Comparison of ENCODE assay signal across 8 cellular contexts in the genomic region with DNA sequence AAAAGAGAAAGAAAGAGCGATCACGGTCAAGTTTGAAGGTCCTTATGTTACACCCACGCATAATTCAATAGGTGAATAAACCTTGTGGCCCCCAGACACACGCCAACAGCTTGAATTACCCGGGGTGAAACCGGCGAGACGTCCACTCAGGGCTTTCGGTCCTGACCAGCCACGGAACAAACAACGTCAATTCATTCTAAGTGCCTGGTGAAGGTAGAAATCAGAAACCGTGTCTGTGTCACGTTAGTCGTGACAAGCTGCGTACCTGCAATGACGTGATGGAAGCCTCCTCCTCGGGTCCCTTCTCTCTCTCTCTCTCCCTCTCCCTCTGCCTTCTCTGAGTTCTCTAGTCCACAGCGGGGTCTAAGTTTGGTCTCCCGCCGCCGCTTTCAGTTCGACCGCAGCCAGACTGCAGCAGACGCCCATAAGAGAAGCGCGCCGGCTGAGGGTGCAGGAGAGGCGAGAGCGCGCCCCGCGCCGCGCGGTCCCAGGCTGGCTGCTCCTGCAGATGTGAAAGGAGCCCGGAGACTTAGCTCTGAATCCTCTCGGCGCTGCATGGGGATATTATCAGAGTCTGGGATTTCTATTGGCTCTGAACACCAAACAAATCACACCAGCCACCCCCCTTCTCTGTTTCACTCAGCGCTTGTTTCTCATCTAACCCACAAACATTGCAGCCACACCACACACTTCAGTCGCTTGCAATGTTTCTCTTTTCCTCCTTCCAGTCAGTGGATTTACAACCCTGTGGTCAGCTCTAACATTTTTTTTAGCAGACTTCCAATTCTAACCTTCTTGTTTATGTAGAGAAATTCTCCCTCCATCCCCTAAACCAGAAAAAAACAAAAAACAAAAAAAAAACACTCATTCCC. TPM values are rescaled to one million over a fixed set of nuclear protein-coding genes. Genes with fewer than 3 reads are reported as not detected.
A peak's percentile ranks its signal among the peaks of the same experiment; 100 is the strongest.
DNase-seq lines count a peak whose midpoint lies in the region; ATAC-seq and TF ChIP-seq lines count a peak whose summit lies in the region.

GREM2 (minus strand) TSS at position 537 of the 872 bp plus-strand sequence. CDS start 118,680 bp downstream, outside the sequence.

- TF ChIP-seq CTCF in OCI-LY7 (conservative IDR thresholded peaks at IDR 0.05; ENCODE audit: low read length): no peak

- no peaks in the 10 kb centered on the region for H3K9me2 ChIP-seq in OCI-LY7 (ENCODE audit: insufficient read depth, low read length)

- H3K36me3 Mint-ChIP-seq in memory B cell: no peaks in the 10 kb centered on the region

- H2AFZ ChIP-seq in OCI-LY7 (ENCODE audit: low read length): no peak within 1 kb of the TSS

- POLR2A ChIA-PET in OCI-LY7 (lab: Charles Lee): interaction anchor here (0.7 kb wide), 1 partner anchor 8 kb away, joined by 3 read pairs; no protein-coding TSS in a partner anchor

- H3K4me1 ChIP-seq in OCI-LY7 (ENCODE audit: insufficient read depth, low read length, poor library complexity, severe bottlenecking): no peaks in the 10 kb centered on the region

- H3K27ac ChIP-seq in OCI-LY7 (ENCODE audit: low read depth, low read length, poor library complexity, severe bottlenecking): no peak within 1 kb of the TSS

- no peaks in the 10 kb centered on the region for H3K9me3 Mint-ChIP-seq in memory B cell

- peaks cover 14% of the 10 kb centered on the region for H3K4me1 Mint-ChIP-seq in memory B cell

- no peak within 1 kb of the TSS for H3K27ac Mint-ChIP-seq in memory B cell

- H3K27me3 Mint-ChIP-seq in memory B cell: peaks cover 12% of the 10 kb centered on the region

- H3K9me3 ChIP-seq in OCI-LY7 (ENCODE audit: low read length): no peaks in the 10 kb centered on the region

- no peaks in the 10 kb centered on the region for H3K36me3 ChIP-seq in OCI-LY7 (ENCODE audit: insufficient read depth, low read length)

- H4K20me1 ChIP-seq in OCI-LY7 (ENCODE audit: insufficient read depth, low read length): no peaks in the 10 kb centered on the region

- H3K4me3 ChIP-seq in OCI-LY7 (ENCODE audit: low read depth, low read length, poor library complexity, severe bottlenecking): no peak within 1 kb of the TSS

- no peaks in the 10 kb centered on the region for H3K79me2 ChIP-seq in OCI-LY7 (ENCODE audit: insufficient read depth, low read depth, low read length)

- intact Hi-C loops in OCI-LY7 (cut with micrococcal nuclease; ENCODE audit: unreplicated experiment): no loop called here

- H3K4me2 ChIP-seq in OCI-LY7 (ENCODE audit: low read length): no peak within 1 kb of the TSS

- ATAC-seq in memory B cell (ENCODE audit: low read depth): peak; percentile 46

- CTCF ChIA-PET in OCI-LY7 (lab: Charles Lee; ENCODE audit: unreplicated experiment): no interaction called here

- DNase-seq in GM04504 (ENCODE audit: low read depth) (peak; percentile 93), H4 (ENCODE audit: low spot score) (peak; percentile 94), LoVo (ENCODE audit: low spot score) (peak; percentile 11), ecto neural progenitor cell (ENCODE audit: low spot score) (peak; percentile 84), memory B cell (ENCODE audit: low spot score in 2 of 2) (no peak), OCI-LY7 (ENCODE audit: low spot score) (no peak)
- DNase-seq in activated CD4-positive, alpha-beta T cell treated with anti-CD3 and anti-CD28 coated beads for 48 hours: peak; percentile 61
- DNase-seq in stimulated activated CD8-positive, alpha-beta memory T cell treated with anti-CD3 and anti-CD28 coated beads, Interleukin-2, amount 100 ng/mL, for 48 hours (ENCODE audit: low read depth in 2 of 2): peak; percentile 7 to 11

- BruUV-seq in OCI-LY7 (replicated peaks; lab: Mats Ljungman, UMichigan): no TSS peak

- peak within 1 kb of the TSS; percentile 79 for H3K4me3 Mint-ChIP-seq in memory B cell

RNA-seq across cellular contexts. Expression of gene GREM2, which starts in this region (rescaled TPM):
- total RNA-seq in H4 (2014; rRNA removed; shearing (Covaris generic)): 0.08 and 0.66 TPM in 2 replicates
- not detected in 2 replicates for total RNA-seq in OCI-LY7 (2014; rRNA removed; shearing (Covaris generic))
- total RNA-seq in OCI-LY7 (2022): not detected in 2 replicates

Comparison
In these comparisons a context has a peak if more than half of its experiments do, and no peak if none do; other contexts are left out.
1. Peak in DNase-seq in H4; RNA of the gene not detected or under 1 TPM.
2. DNase-seq: peak in GM04504 (single experiment), LoVo (single experiment), activated CD4-positive, alpha-beta T cell treated with anti-CD3 and anti-CD28 coated beads for 48 hours (single experiment), ecto neural progenitor cell (single experiment) and stimulated activated CD8-positive, alpha-beta memory T cell treated with anti-CD3 and anti-CD28 coated beads, Interleukin-2, amount 100 ng/mL, for 48 hours (2 of 2); none in memory B cell (0 of 2) and OCI-LY7 (single experiment).